Comparison of ENCODE assay signal across 9 cellular contexts in genomic region chr18:67766930-67767329, GRCh38.
DNase-seq lines count a peak whose midpoint lies in the region; ATAC-seq and TF ChIP-seq lines count a peak whose summit lies in the region.
"Had no signal": no experiment of that assay in that cellular context is flagged by ENCODE, and none has a peak within 500 bp of the region (broad histone marks: within the 10 kb centered on the region; RNA-seq: fewer than 3 reads in every experiment).

No MANE protein-coding gene starts in this region.

- no peak overlapping the region for H2BK12ac ChIP-seq in mesenchymal stem cell (ENCODE audit: low read length in 2 of 2)

- no peaks in the 10 kb centered on the region for H3K9me3 Mint-ChIP-seq in Caco-2 (ENCODE audit: unreplicated experiment)

- no peak overlapping the region for H2AK5ac ChIP-seq in mesenchymal stem cell (ENCODE audit: low read length, severe bottlenecking)

- no peak overlapping the region for H2BK120ac ChIP-seq in mesenchymal stem cell (ENCODE audit: low read depth, low read length)

- H3K36me3 ChIP-seq in adipocyte (ENCODE audit: control insufficient read depth, insufficient read depth, low read length, severe bottlenecking) (no peaks in the 10 kb centered on the region), mesenchymal stem cell (ENCODE audit: control insufficient read depth in 1 of 2, insufficient read depth in 2 of 2, low read depth in 1 of 2, low read length in 2 of 2) (no peaks in the 10 kb centered on the region), Caco-2 (ENCODE audit: control insufficient read depth, insufficient read depth, low read length) (no peaks in the 10 kb centered on the region), left lung (no peaks in the 10 kb centered on the region)

- CTCF ChIA-PET in Caco-2 (lab: Charles Lee) = no interaction called here

- H3K23ac ChIP-seq in mesenchymal stem cell (ENCODE audit: low read length in 2 of 2) = no peak overlapping the region

- intact Hi-C loops in Caco-2 (cut with micrococcal nuclease; ENCODE audit: unreplicated experiment) = no loop called here
- intact Hi-C loops in left lung (cut with DNase I) = no loop called here

- H3K4me1 ChIP-seq in adipocyte (ENCODE audit: control insufficient read depth, insufficient read depth, low read length) (peaks cover 5% of the 10 kb centered on the region), mesenchymal stem cell (ENCODE audit: control insufficient read depth, insufficient read depth, low read depth, low read length) (peaks cover 4% of the 10 kb centered on the region), Caco-2 (no peaks in the 10 kb centered on the region), left lung (no peaks in the 10 kb centered on the region)

- no peaks in the 10 kb centered on the region for H3K27me3 ChIP-seq in adipocyte (replicated peaks; ENCODE audit: control insufficient read depth, insufficient read depth, low read length)
- H3K27me3 ChIP-seq in mesenchymal stem cell (ENCODE audit: control insufficient read depth in 1 of 2, insufficient read depth in 1 of 2, low read length in 2 of 2) = no peaks in the 10 kb centered on the region
- no peaks in the 10 kb centered on the region for H3K27me3 ChIP-seq in Caco-2 (replicated peaks; ENCODE audit: control insufficient read depth, insufficient read depth, low read length)
- H3K27me3 ChIP-seq in left lung = no peaks in the 10 kb centered on the region

- no peak overlapping the region for H3K27ac ChIP-seq in mesenchymal stem cell (ENCODE audit: low read length, poor library complexity, severe bottlenecking)
- no peak overlapping the region for H3K27ac ChIP-seq in left lung

- no peak overlapping the region for H4K8ac ChIP-seq in mesenchymal stem cell (ENCODE audit: low read length)

- H3K79me1 ChIP-seq in mesenchymal stem cell (replicated peaks; ENCODE audit: low read length, poor library complexity, severe bottlenecking) = no peaks in the 10 kb centered on the region

- no peak overlapping the region for H2BK15ac ChIP-seq in mesenchymal stem cell (ENCODE audit: low read depth, poor library complexity, severe bottlenecking)

- no peak for TF ChIP-seq CTCF in Caco-2 (IDR thresholded peaks at IDR 0.05; ENCODE audit: insufficient read depth in 1 of 2, low read depth in 1 of 2, low read length in 1 of 2, severe bottlenecking in 1 of 2, unreplicated experiment in 1 of 2)
- TF ChIP-seq CTCF in left lung (IDR thresholded peaks at IDR 0.05) = no peak

- H3K14ac ChIP-seq in mesenchymal stem cell (ENCODE audit: low read length in 2 of 2) = no peak overlapping the region

- no peak overlapping the region for H2AFZ ChIP-seq in mesenchymal stem cell (ENCODE audit: low read depth, low read length)

- H3K4ac ChIP-seq in mesenchymal stem cell (ENCODE audit: low read depth in 1 of 2, low read length in 2 of 2) = no peak overlapping the region

- H3K27ac Mint-ChIP-seq in Caco-2 (ENCODE audit: unreplicated experiment) = no peak overlapping the region

- no peak overlapping the region for H3K18ac ChIP-seq in mesenchymal stem cell (ENCODE audit: low read depth in 1 of 2, low read length in 2 of 2)

- no peak overlapping the region for H3K4me3 Mint-ChIP-seq in Caco-2 (ENCODE audit: unreplicated experiment)

- H3K4me3 ChIP-seq in adipocyte (ENCODE audit: low read length) (no peak overlapping the region), mesenchymal stem cell (ENCODE audit: insufficient read depth in 1 of 2, low read depth in 1 of 2, low read length in 2 of 2) (no peak overlapping the region), Caco-2 (ENCODE audit: low read depth, low read length) (no peak overlapping the region), left lung (no peak overlapping the region)

- DNase-seq in adipocyte (ENCODE audit: low read depth) = peak; percentile 57
- DNase-seq in mesenchymal stem cell = peak; percentile 93
- DNase-seq in NCI-H526 treated with DMSO at 0.1 percent for 48 hours (lab: John Stamatoyannopoulos, UW) = no peak
- no peak for DNase-seq in Caco-2
- DNase-seq in left lung = no peak
- no peak for DNase-seq in NCI-H1417 (lab: John Stamatoyannopoulos, UW)
- DNase-seq: activated CD4-positive, alpha-beta T cell treated with anti-CD3 and anti-CD28 coated beads for 1 hour had no signal

- no TSS peak for BruUV-seq in Caco-2 (replicated peaks; lab: Mats Ljungman, UMichigan)

- ATAC-seq in GM18508 (IDR thresholded peaks at IDR 0.05; ENCODE audit: insufficient read depth, unreplicated experiment) (peak; percentile 81), HG03039 (IDR thresholded peaks at IDR 0.05; ENCODE audit: unreplicated experiment) (peak; percentile 46), left lung (no peak)

- no peaks in the 10 kb centered on the region for H3K9me3 ChIP-seq in adipocyte (ENCODE audit: control insufficient read depth, low read length)
- H3K9me3 ChIP-seq in mesenchymal stem cell (ENCODE audit: control insufficient read depth, low read length) = no peaks in the 10 kb centered on the region
- no peaks in the 10 kb centered on the region for H3K9me3 ChIP-seq in Caco-2
- no peaks in the 10 kb centered on the region for H3K9me3 ChIP-seq in left lung

- H3K9ac ChIP-seq in adipocyte (ENCODE audit: low read length) (no peak overlapping the region), mesenchymal stem cell (ENCODE audit: low read length) (no peak overlapping the region)

- no peaks in the 10 kb centered on the region for H3K27me3 Mint-ChIP-seq in Caco-2 (ENCODE audit: insufficient read depth, unreplicated experiment)

- no peak overlapping the region for H2BK5ac ChIP-seq in mesenchymal stem cell (ENCODE audit: low read depth, low read length, poor library complexity, severe bottlenecking)

- no peaks in the 10 kb centered on the region for H3K4me1 Mint-ChIP-seq in Caco-2 (ENCODE audit: low read depth, unreplicated experiment)

- H3K36me3 Mint-ChIP-seq in Caco-2 (ENCODE audit: insufficient read depth, unreplicated experiment) = no peaks in the 10 kb centered on the region

- POLR2A ChIA-PET in Caco-2 (lab: Charles Lee) = no interaction called here

- H3K4me2 ChIP-seq in mesenchymal stem cell (ENCODE audit: low read length, poor library complexity, severe bottlenecking) = no peak overlapping the region

- no peak overlapping the region for H4K91ac ChIP-seq in mesenchymal stem cell (ENCODE audit: low read length)

Comparison
In these comparisons a context has a peak if more than half of its experiments do, and no peak if none do; other contexts are left out.
1. DNase-seq: peak in adipocyte (single experiment) and mesenchymal stem cell (single experiment); none in NCI-H526 treated with DMSO at 0.1 percent for 48 hours (single experiment), Caco-2 (0 of 2), left lung (0 of 2) and NCI-H1417 (0 of 3).